Comparison of ENCODE assay signal across 11 cellular contexts in genomic region chr19:15248648-15249559, GRCh38. TPM values are rescaled to one million over a fixed set of nuclear protein-coding genes. Genes with fewer than 3 reads are reported as not detected.
DNase-seq lines count a peak whose midpoint lies in the region; ATAC-seq and TF ChIP-seq lines count a peak whose summit lies in the region.
"Had no signal": no experiment of that assay in that cellular context is flagged by ENCODE, and none has a peak within 500 bp of the region (broad histone marks: within the 10 kb centered on the region; RNA-seq: fewer than 3 reads in every experiment).

No MANE protein-coding gene starts in this region.

- H3K27me3 ChIP-seq in SJSA1 (replicated peaks) (no peaks in the 10 kb centered on the region), osteoblast (ENCODE audit: insufficient read depth, low read length) (no peaks in the 10 kb centered on the region)

- H2AFZ ChIP-seq in osteoblast (ENCODE audit: low read length) = no peak overlapping the region

- H3K36me3 ChIP-seq in SJSA1 = peaks cover 75% of the 10 kb centered on the region
- H3K36me3 ChIP-seq in osteoblast (ENCODE audit: insufficient read depth, low read length) = peaks cover 52% of the 10 kb centered on the region

- H3K4me2 ChIP-seq in osteoblast (ENCODE audit: insufficient read depth, low read length) = peak overlapping the region; percentile 76
- H3K4me2 ChIP-seq: KMS-11 had no signal

- no peak for ATAC-seq in GM18520 (IDR thresholded peaks at IDR 0.05; ENCODE audit: unreplicated experiment)
- ATAC-seq in GM21367 (IDR thresholded peaks at IDR 0.05; ENCODE audit: unreplicated experiment) = no peak

- TF ChIP-seq CTCF in AG09309 (IDR thresholded peaks at IDR 0.05; ENCODE audit: control insufficient read depth, insufficient read depth, low read depth, low read length, missing control alignments) (peak; percentile 10), fibroblast of the aortic adventitia (IDR thresholded peaks at IDR 0.05; ENCODE audit: insufficient read depth, low read length) (no peak), osteoblast (IDR thresholded peaks at IDR 0.05; ENCODE audit: extremely low read depth, low read depth, low read length) (peak; percentile 11)

- DNase-seq in AG09309 (ENCODE audit: low read depth) = peak; percentile 81
- DNase-seq in SJSA1 (ENCODE audit: low read depth in 1 of 2, low spot score in 2 of 2) = peak; percentile 95
- DNase-seq in fibroblast of the aortic adventitia (ENCODE audit: low read depth) = peak; percentile 91
- peak; percentile 99 for DNase-seq in osteoblast (ENCODE audit: insufficient read length, low spot score, missing footprints)
- DNase-seq in NCI-H2081 (lab: John Stamatoyannopoulos, UW) = no peak
- DNase-seq in stimulated activated CD4-positive, alpha-beta T cell treated with anti-CD3 and anti-CD28 coated beads, Interleukin-4, amount 100 ng/mL, for 4 hours = no peak
- DNase-seq: activated naive CD8-positive, alpha-beta T cell treated with anti-CD3 and anti-CD28 coated beads, Interleukin-2, amount 10 ng/mL, durations not matched to agents 7 days and 5 days; GF-D8 had no signal

- peak overlapping the region; percentile 99 for H3K27ac ChIP-seq in SJSA1
- peak overlapping the region; percentile 100 for H3K27ac ChIP-seq in osteoblast (ENCODE audit: low read depth, low read length)
- H3K27ac ChIP-seq: KMS-11 had no signal

- H3K9me3 ChIP-seq in SJSA1 (replicated peaks) (no peaks in the 10 kb centered on the region), osteoblast (ENCODE audit: low read depth, low read length) (no peaks in the 10 kb centered on the region)

- no peak overlapping the region; the same call in 1 of the 2 replicates for H3K4me3 ChIP-seq in AG09309 (ENCODE audit: control insufficient read depth, low read depth, low read length)
- H3K4me3 ChIP-seq in SJSA1 = no peak overlapping the region
- peak overlapping the region; percentile 32 for H3K4me3 ChIP-seq in fibroblast of the aortic adventitia (ENCODE audit: low read depth, low read length)
- peak overlapping the region; percentile 52 for H3K4me3 ChIP-seq in osteoblast (ENCODE audit: insufficient read depth, low read length)

- H4K20me1 ChIP-seq in osteoblast (ENCODE audit: insufficient read depth, low read length) = peaks cover 39% of the 10 kb centered on the region

- peaks cover 59% of the 10 kb centered on the region for H3K79me2 ChIP-seq in osteoblast (ENCODE audit: insufficient read depth, low read length)

- H3K4me1 ChIP-seq in SJSA1 (replicated peaks) (peaks cover 71% of the 10 kb centered on the region), osteoblast (ENCODE audit: insufficient read depth, low read length) (peaks cover 69% of the 10 kb centered on the region)

RNA-seq across cellular contexts. Expression of gene EPHX3, which starts 16.7 kb away (rescaled TPM):
- total RNA-seq in SJSA1 (2014; rRNA removed; shearing (Covaris generic)) = 0.08 TPM in 1 of 2 replicates, not detected in the other
- 0.09 TPM in 1 of 2 replicates, not detected in the other for total RNA-seq in fibroblast of the aortic adventitia (ENCODE audit: low replicate concordance)
- total RNA-seq in osteoblast = 0.29 TPM in 1 of 2 replicates, not detected in the other
- total RNA-seq: activated naive CD8-positive, alpha-beta T cell treated with anti-CD3 and anti-CD28 coated beads, Interleukin-2, amount 10 ng/mL, durations not matched to agents 7 days and 5 days had no signal

RNA-seq across cellular contexts. Expression of gene NOTCH3, which starts 48.1 kb away (rescaled TPM):
- total RNA-seq in SJSA1 (2014; rRNA removed; shearing (Covaris generic)) = 25.4 and 33.1 TPM in 2 replicates
- total RNA-seq in fibroblast of the aortic adventitia (ENCODE audit: low replicate concordance) = 39.4 and 44.4 TPM in 2 replicates
- total RNA-seq in osteoblast = 49.8 and 51.8 TPM in 2 replicates

Comparison
In these comparisons a context has a peak if more than half of its experiments do, and no peak if none do; other contexts are left out.
1. DNase-seq: peak in AG09309 (single experiment), SJSA1 (2 of 2), fibroblast of the aortic adventitia (single experiment) and osteoblast (single experiment); none in NCI-H2081 (0 of 2) and stimulated activated CD4-positive, alpha-beta T cell treated with anti-CD3 and anti-CD28 coated beads, Interleukin-4, amount 100 ng/mL, for 4 hours (0 of 2).
2. H3K4me3 ChIP-seq: peak in fibroblast of the aortic adventitia (single experiment) and osteoblast (single experiment); none in AG09309 (single experiment) and SJSA1 (single experiment).